Comparison of ENCODE assay signal across 17 cellular contexts in the genomic region with DNA sequence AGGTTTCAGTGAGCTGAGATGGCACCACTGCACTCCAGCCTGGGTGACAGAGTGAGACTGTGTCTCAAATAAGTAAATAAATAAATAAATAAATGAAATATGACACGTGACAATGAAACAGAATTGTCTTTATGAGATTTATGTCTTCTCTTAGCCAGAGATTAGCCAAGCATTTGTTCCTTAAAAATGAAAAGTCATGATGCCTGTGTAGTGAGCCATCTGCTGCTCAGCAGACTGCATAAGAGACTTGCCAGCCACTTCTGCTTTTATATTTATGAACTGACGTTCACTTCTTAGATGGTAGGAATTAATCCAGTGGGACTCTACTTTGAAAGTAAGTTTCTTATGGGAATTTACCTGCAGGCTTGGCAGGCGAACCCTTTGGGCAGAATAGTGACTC.
DNase-seq lines count a peak whose midpoint lies in the region; ATAC-seq, FAIRE-seq and TF ChIP-seq lines count a peak whose summit lies in the region.
"Had no signal": no experiment of that assay in that cellular context is flagged by ENCODE, and none has a peak within 500 bp of the region (broad histone marks: within the 10 kb centered on the region; RNA-seq: fewer than 3 reads in every experiment).

No MANE protein-coding gene starts in this region.

- H3K27ac ChIP-seq in GM12878 (ENCODE audit: control insufficient read depth, insufficient read depth) = no peak overlapping the region
- H3K27ac ChIP-seq in neutrophil = peak overlapping the region; percentile 44

- CTCF ChIA-PET in GM12878 (lab: Yijun Ruan, JAX) = interaction anchor here (0.6 to 3.0 kb wide), 7 partner anchors 12 to 649 kb away, joined by 3 to 12 read pairs (median 6); no protein-coding TSS in a partner anchor

- peaks cover 0 to 6% of the 10 kb centered on the region in 2 experiments; a peak in 2 of 4 replicates for H3K36me3 ChIP-seq in GM12878 (ENCODE audit: control insufficient read depth in 2 of 2, insufficient read depth in 2 of 2, low read length in 1 of 2)
- H3K36me3 ChIP-seq in neutrophil = peaks cover 48% of the 10 kb centered on the region
- H3K36me3 ChIP-seq: SJCRH30 had no signal

- no peak overlapping the region for H3K4me2 ChIP-seq in GM12878 (ENCODE audit: control insufficient read depth, insufficient read depth)

- RAD21 ChIA-PET in GM12878 (lab: Charles Lee; ENCODE audit: unreplicated experiment) = interaction anchor here (1.1 to 3.7 kb wide), 13 partner anchors 9 to 222 kb away, joined by 3 to 44 read pairs (median 7); no protein-coding TSS in a partner anchor

- TF ChIP-seq POLR2A in GM12891 (IDR thresholded peaks at IDR 0.05; ENCODE audit: low read depth, low read length) (no peak), GM12878 (IDR thresholded peaks at IDR 0.05; ENCODE audit: low read depth, low read length) (no peak)

- no peak overlapping the region for H2AFZ ChIP-seq in GM12878 (ENCODE audit: control insufficient read depth, low read depth, low read length)

- 0 out of 6 replicates have a peak, but pooled peaks of 1 of the 3 experiments have one; percentile 11 for TF ChIP-seq CTCF in GM12878 (IDR thresholded peaks at IDR 0.05 in 2 of 3, conservative IDR thresholded peaks at IDR 0.05 in 1 of 3; ENCODE audit: control insufficient read depth in 2 of 3, extremely low read depth in 1 of 3, insufficient read depth in 1 of 3, low read depth in 3 of 3, low read length in 3 of 3)
- TF ChIP-seq CTCF in neutrophil (IDR thresholded peaks at IDR 0.05) = no peak

- ATAC-seq in GM12878 (peak; percentile 33; the same call in 2 of the 3 replicates), HG03342 (IDR thresholded peaks at IDR 0.05; ENCODE audit: unreplicated experiment) (no peak), HG03460 (IDR thresholded peaks at IDR 0.05; ENCODE audit: unreplicated experiment) (no peak), GM21528 (IDR thresholded peaks at IDR 0.05; ENCODE audit: low FRiP score, unreplicated experiment) (no peak)

- H3K4me3 ChIP-seq in GM12878 (no peak overlapping the region), neutrophil (ENCODE audit: low read depth in 1 of 2, low read length in 1 of 2) (no peak overlapping the region)
- H3K4me3 ChIP-seq: SJCRH30 had no signal

- H3K27me3 ChIP-seq in GM12878 (replicated peaks in 1 of 2; ENCODE audit: control insufficient read depth in 2 of 2, insufficient read depth in 2 of 2, low read length in 1 of 2) (no peaks in the 10 kb centered on the region), neutrophil (no peaks in the 10 kb centered on the region)
- H3K27me3 ChIP-seq: SJCRH30 had no signal

- TF ChIP-seq RAD21 in GM12878 (IDR thresholded peaks at IDR 0.05; ENCODE audit: insufficient read depth, low read depth, low read length) = no peak; the same call in 1 of the 2 replicates

- no TSS peak for BruUV-seq in GM12878 (replicated peaks; lab: Mats Ljungman, UMichigan)

- WGBS in GM12878 (ENCODE audit: insufficient coverage, insufficient replicate concordance, low lambda C conversion rate, missing lambda C conversion rate) = 72% methylated on average over 3 of the region's 3 CpGs

- DNase-seq in GM12891 (ENCODE audit: insufficient read length, low spot score) (no peak), NAMALWA (ENCODE audit: low spot score) (peak; percentile 15), GM12878 (ENCODE audit: low read depth, low spot score) (no peak)
- DNase-seq in activated naive CD4-positive, alpha-beta T cell treated with anti-CD3 and anti-CD28 coated beads, Interleukin-2, amount 50 U/mL, for 16 hours = no peak
- DNase-seq: activated naive CD4-positive, alpha-beta T cell treated with anti-CD3 and anti-CD28 coated beads, Interleukin-2, amount 10 ng/mL, durations not matched to agents 7 days and 5 days; CD4-positive, CD25-positive, alpha-beta regulatory T cell; HCEC 1CT; NCI-H1105; SJCRH30; stimulated activated CD4-positive, alpha-beta T cell treated with anti-CD3 and anti-CD28 coated beads, Interleukin-12 subunit alpha, Interleukin-12 subunit beta, amount 100 ng/mL, for 4 hours; substantia nigra had no signal

- intact Hi-C loops in GM12878 (cut with micrococcal nuclease; ENCODE audit: unreplicated experiment) = no loop called here

- in situ Hi-C loops in GM12878 (cut with MboI) = no loop called here

- no peak for FAIRE-seq in GM12891 (lab: Jason Lieb, UNC)
- no peak for FAIRE-seq in GM12878 (lab: Jason Lieb, UNC)
- FAIRE-seq: endothelial cell of umbilical vein, TTC549 had no signal

- no peak overlapping the region for H3K9ac ChIP-seq in GM12878 (ENCODE audit: control insufficient read depth, insufficient read depth, low read length)

- no peak for TF ChIP-seq EP300 in GM12878 (IDR thresholded peaks at IDR 0.05; ENCODE audit: borderline replicate concordance in 1 of 2, control insufficient read depth in 1 of 2, low read depth in 2 of 2, low read length in 2 of 2)

- SMC1A ChIA-PET in GM12878 (lab: Charles Lee; ENCODE audit: uncharacterized antibody, unreplicated experiment) = interaction anchor here (0.7 to 4.2 kb wide), 11 partner anchors 8 to 173 kb away, joined by 3 to 20 read pairs (median 4); no protein-coding TSS in a partner anchor

- no peaks in the 10 kb centered on the region for H3K79me2 ChIP-seq in GM12878 (ENCODE audit: control insufficient read depth, insufficient read depth, low read length)

- no peaks in the 10 kb centered on the region for H3K9me3 ChIP-seq in GM12878 (replicated peaks; ENCODE audit: control insufficient read depth, insufficient read depth, low read length)
- H3K9me3 ChIP-seq in neutrophil = no peaks in the 10 kb centered on the region
- H3K9me3 ChIP-seq: SJCRH30 had no signal

- H3K4me1 ChIP-seq in GM12878 (ENCODE audit: control insufficient read depth, insufficient read depth, low read length) (no peaks in the 10 kb centered on the region), neutrophil (ENCODE audit: control insufficient read depth in 1 of 2, insufficient read depth in 1 of 2, low read depth in 1 of 2, low read length in 1 of 2) (peaks cover 0 to 5% of the 10 kb centered on the region in 2 experiments)

- POLR2A ChIA-PET in GM12878 (lab: Charles Lee) = interaction anchor here (0.9 to 3.3 kb wide), 2 partner anchors 12 to 49 kb away, joined by 3 to 20 read pairs; no protein-coding TSS in a partner anchor

- H4K20me1 ChIP-seq in GM12878 (ENCODE audit: control insufficient read depth, insufficient read depth) = no peaks in the 10 kb centered on the region

TF ChIP-seq in GM12891, 5 proteins besides CTCF, POLR2A, EP300 and RAD21:
- TF ChIP-seq SPI1 (IDR thresholded peaks at IDR 0.05; ENCODE audit: low read depth, low read length) = peak; percentile 74
- no peak for TF ChIP-seq POU2F2 (IDR thresholded peaks at IDR 0.05; ENCODE audit: low read depth, low read length)

TF ChIP-seq in GM12878, 131 proteins besides CTCF, POLR2A, EP300 and RAD21:
- TF ChIP-seq SMARCA5 (IDR thresholded peaks at IDR 0.05) (no peak), STAT1 (conservative IDR thresholded peaks at IDR 0.05) (no peak), IKZF1 (conservative IDR thresholded peaks at IDR 0.05) (peak; percentile 23; the same call in 1 of the 2 replicates), ZNF622 (IDR thresholded peaks at IDR 0.05) (no peak), CHD4 (IDR thresholded peaks at IDR 0.05) (no peak), IRF3 (IDR thresholded peaks at IDR 0.05) (no peak), RAD51 (IDR thresholded peaks at IDR 0.05) (peak; percentile 33; the same call in 1 of the 2 replicates), DPF2 (IDR thresholded peaks at IDR 0.05) (no peak), ZNF687 (IDR thresholded peaks at IDR 0.05) (0 out of 2 replicates have a peak, but pooled peaks have one; percentile 22), RUNX3 (IDR thresholded peaks at IDR 0.05; ENCODE audit: low read length) (no peak), SPI1 (IDR thresholded peaks at IDR 0.05; ENCODE audit: borderline replicate concordance, insufficient read depth, low read depth, low read length) (peak; percentile 83), ETV6 (conservative IDR thresholded peaks at IDR 0.05 in 1 of 2, IDR thresholded peaks at IDR 0.05 in 1 of 2; ENCODE audit: borderline replicate concordance in 1 of 2, low read depth in 1 of 2) (no peak), CHD1 (IDR thresholded peaks at IDR 0.05; ENCODE audit: low read depth, low read length) (no peak)
